Comparison of ENCODE assay signal across 8 cellular contexts in genomic region chr17:1229354-1229890, GRCh38. TPM values are rescaled to one million over a fixed set of nuclear protein-coding genes. Genes with fewer than 3 reads are reported as not detected.
A peak's percentile ranks its signal among the peaks of the same experiment; 100 is the strongest.
DNase-seq lines count a peak whose midpoint lies in the region; ATAC-seq, FAIRE-seq and TF ChIP-seq lines count a peak whose summit lies in the region.

No MANE protein-coding gene starts in this region.

- no peak overlapping the region for H2AFZ ChIP-seq in keratinocyte (ENCODE audit: control insufficient read depth, low read length)

- H3K36me3 ChIP-seq in SK-N-MC (ENCODE audit: insufficient read depth, low read length) (no peaks in the 10 kb centered on the region), keratinocyte (ENCODE audit: control insufficient read depth in 2 of 2, extremely low read depth in 1 of 2, insufficient read depth in 2 of 2, low read length in 2 of 2) (no peaks in the 10 kb centered on the region)

- H3K4me2 ChIP-seq in keratinocyte (ENCODE audit: control insufficient read depth, extremely low read depth, insufficient read depth, low read depth, low read length), result peak overlapping the region; percentile 27

- no peaks in the 10 kb centered on the region for H4K20me1 ChIP-seq in keratinocyte (ENCODE audit: control insufficient read depth, extremely low read depth, insufficient read depth, low read length)

- in situ Hi-C loops in astrocyte of the cerebellum (cut with HindIII; ENCODE audit: low sequenced_read_pairs), result no loop called here

- H3K4me3 ChIP-seq in SK-N-MC (peak overlapping the region; percentile 86), astrocyte of the cerebellum (ENCODE audit: low read depth, low read length) (peak overlapping the region; percentile 24), keratinocyte (ENCODE audit: control insufficient read depth in 2 of 3, extremely low read depth in 1 of 3, insufficient read depth in 2 of 3, low read depth in 1 of 3, low read length in 3 of 3) (peak overlapping the region in 2 of 3 experiments; percentile 14 to 16)

- FAIRE-seq in keratinocyte (lab: Jason Lieb, UNC), result no peak

- no peaks in the 10 kb centered on the region for H3K4me1 ChIP-seq in keratinocyte (ENCODE audit: control insufficient read depth, extremely low read depth, insufficient read depth, low read length)

- dilution Hi-C loops in keratinocyte (cut with MboI; ENCODE audit: extremely low pct_ligation_motif_present, low sequenced_read_pairs), result no loop called here

- DNase-seq in SK-N-MC (ENCODE audit: low read depth, low spot score), result no peak
- DNase-seq in astrocyte of the cerebellum (ENCODE audit: low read depth), result no peak
- no peak for DNase-seq in keratinocyte (ENCODE audit: low read depth, low spot score)
- peak; percentile 12 for DNase-seq in stimulated activated CD4-positive, alpha-beta T cell treated with anti-CD3 and anti-CD28 coated beads, Interleukin-2, amount 100 ng/mL, for 4 hours (ENCODE audit: low read depth)
- DNase-seq in NCI-H524 treated with DMSO at 0.1 percent for 48 hours (lab: John Stamatoyannopoulos, UW), result no peak

- H3K9me1 ChIP-seq in keratinocyte (ENCODE audit: control insufficient read depth, extremely low read depth, insufficient read depth, low read length), result no peaks in the 10 kb centered on the region

- peaks cover 64% of the 10 kb centered on the region for H3K27me3 ChIP-seq in keratinocyte (ENCODE audit: control insufficient read depth, extremely low read depth, insufficient read depth, low read length)

- H3K27ac ChIP-seq in SK-N-MC, result no peak overlapping the region
- no peak overlapping the region for H3K27ac ChIP-seq in keratinocyte (ENCODE audit: control insufficient read depth, insufficient read depth, low read length)

- no peaks in the 10 kb centered on the region for H3K79me2 ChIP-seq in keratinocyte (ENCODE audit: control insufficient read depth, insufficient read depth, low read length)

- TF ChIP-seq POLR2A in GM15510 (IDR thresholded peaks at IDR 0.05; ENCODE audit: borderline replicate concordance, extremely low read depth, insufficient read length), result peak; percentile 81

- H3K9me3 ChIP-seq in SK-N-MC (ENCODE audit: low read depth, low read length) (no peaks in the 10 kb centered on the region), keratinocyte (ENCODE audit: control insufficient read depth, low read depth, low read length) (peaks cover 5% of the 10 kb centered on the region)

- peak; percentile 52 for ATAC-seq in HG02763 (IDR thresholded peaks at IDR 0.05; ENCODE audit: unreplicated experiment)
- ATAC-seq in HG02938 (IDR thresholded peaks at IDR 0.05; ENCODE audit: unreplicated experiment), result no peak

- no peak for TF ChIP-seq CTCF in astrocyte of the cerebellum (IDR thresholded peaks at IDR 0.05; ENCODE audit: low read depth, low read length, missing control alignments)
- no peak for TF ChIP-seq CTCF in keratinocyte (optimal IDR thresholded peaks at IDR 0.05 in 1 of 3, IDR thresholded peaks at IDR 0.05 in 1 of 3, conservative IDR thresholded peaks at IDR 0.05 in 1 of 3; ENCODE audit: extremely low read depth in 1 of 3, insufficient read depth in 2 of 3, low read length in 3 of 3)

- H3K9ac ChIP-seq in SK-N-MC (ENCODE audit: insufficient read length), result peak overlapping the region; percentile 63
- no peak overlapping the region for H3K9ac ChIP-seq in keratinocyte (ENCODE audit: control insufficient read depth, extremely low read depth, insufficient read depth, low read length)

RNA-seq across cellular contexts. Expression of gene BHLHA9, which starts 40.8 kb away (rescaled TPM):
- polyA plus RNA-seq in keratinocyte, result not detected in 3 replicates
- polyA plus RNA-seq in keratinocyte (2011; ENCODE audit: low read depth), result not detected
- polyA plus RNA-seq in keratinocyte (2011; cell fraction: cytosol; rRNA removed), result not detected in 2 replicates
- polyA plus RNA-seq in keratinocyte (2011; cell fraction: nucleus; rRNA removed), result not detected in 2 replicates
- polyA plus RNA-seq in keratinocyte (2012; ENCODE audit: low replicate concordance), result not detected in 2 replicates
- polyA minus RNA-seq in keratinocyte, result not detected in 3 replicates
- not detected for polyA minus RNA-seq in keratinocyte (2011; cell fraction: cytosol; rRNA and poly(A)+ RNA removed)
- polyA minus RNA-seq in keratinocyte (2011; cell fraction: nucleus; rRNA and poly(A)+ RNA removed), result not detected in 2 replicates

RNA-seq across cellular contexts. Expression of gene ABR, which starts 49.6 kb away (rescaled TPM):
- 16.9 to 43.7 TPM (median 17.3 TPM) in 3 replicates for polyA plus RNA-seq in keratinocyte
- polyA plus RNA-seq in keratinocyte (2011; ENCODE audit: low read depth), result 16.3 TPM
- 24.9 and 35.9 TPM in 2 replicates for polyA plus RNA-seq in keratinocyte (2011; cell fraction: cytosol; rRNA removed)
- 28.1 and 37.4 TPM in 2 replicates for polyA plus RNA-seq in keratinocyte (2011; cell fraction: nucleus; rRNA removed)
- 15.1 and 34.4 TPM in 2 replicates for polyA plus RNA-seq in keratinocyte (2012; ENCODE audit: low replicate concordance)
- 32.5 to 192 TPM (median 43.7 TPM) in 3 replicates for polyA minus RNA-seq in keratinocyte
- 52.9 TPM for polyA minus RNA-seq in keratinocyte (2011; cell fraction: cytosol; rRNA and poly(A)+ RNA removed)
- polyA minus RNA-seq in keratinocyte (2011; cell fraction: nucleus; rRNA and poly(A)+ RNA removed), result 18.8 and 24.6 TPM in 2 replicates

RNA-seq across cellular contexts. Expression of gene TRARG1, which starts 50.0 kb away (rescaled TPM):
- not detected in 3 replicates for polyA plus RNA-seq in keratinocyte
- polyA plus RNA-seq in keratinocyte (2011; ENCODE audit: low read depth), result not detected
- polyA plus RNA-seq in keratinocyte (2011; cell fraction: cytosol; rRNA removed), result not detected in 2 replicates
- not detected in 2 replicates for polyA plus RNA-seq in keratinocyte (2011; cell fraction: nucleus; rRNA removed)
- not detected in 2 replicates for polyA plus RNA-seq in keratinocyte (2012; ENCODE audit: low replicate concordance)
- polyA minus RNA-seq in keratinocyte, result not detected in 3 replicates
- not detected for polyA minus RNA-seq in keratinocyte (2011; cell fraction: cytosol; rRNA and poly(A)+ RNA removed)
- polyA minus RNA-seq in keratinocyte (2011; cell fraction: nucleus; rRNA and poly(A)+ RNA removed), result not detected in 2 replicates

Comparison
In these comparisons a context has a peak if more than half of its experiments do, and no peak if none do; other contexts are left out.
1. H3K4me3 ChIP-seq: peak in every context shown above with its lines; median percentile 86 in SK-N-MC; 24 in astrocyte of the cerebellum; 15 in keratinocyte.